In genomic region chr5:160009591-160009989, GRCh38 we compare ENCODE assay signal across 8 cellular contexts. TPM values are rescaled to one million over a fixed set of nuclear protein-coding genes. Genes with fewer than 3 reads are reported as not detected.
DNase-seq lines count a peak whose midpoint lies in the region; ATAC-seq and TF ChIP-seq lines count a peak whose summit lies in the region.

No MANE protein-coding gene starts in this region.

- peaks cover 7 to 34% of the 10 kb centered on the region in 2 donors for H3K36me3 Mint-ChIP-seq in CD4-positive, alpha-beta memory T cell
- peaks cover 7% of the 10 kb centered on the region for H3K36me3 Mint-ChIP-seq in activated naive CD8-positive, alpha-beta T cell

- POLR2A ChIA-PET in CD4-positive, alpha-beta memory T cell (lab: Charles Lee; ENCODE audit: partially characterized antibody): interaction anchor here (1.1 to 2.0 kb wide), 9 partner anchors 12 to 853 kb away, joined by 3 to 21 read pairs (median 6); partner anchors contain the start of genes PWWP2A, SLU7 and UBLCP1

- peak overlapping the region; percentile 76 for H3K27ac ChIP-seq in CD4-positive, alpha-beta memory T cell (ENCODE audit: low read depth, low read length)
- H3K27ac ChIP-seq in tibial artery: peak overlapping the region; percentile 81 to 86

- ATAC-seq in HG02981 (IDR thresholded peaks at IDR 0.05; ENCODE audit: unreplicated experiment): peak; percentile 14
- ATAC-seq in left colon: peak; percentile 3
- ATAC-seq in HG03457 (IDR thresholded peaks at IDR 0.05; ENCODE audit: unreplicated experiment): no peak

- H3K27ac Mint-ChIP-seq in CD4-positive, alpha-beta memory T cell: peak overlapping the region; percentile 84 to 99 (median 97)
- peak overlapping the region; percentile 96 for H3K27ac Mint-ChIP-seq in activated naive CD8-positive, alpha-beta T cell

- H3K4me1 Mint-ChIP-seq in CD4-positive, alpha-beta memory T cell: peaks cover 24 to 35% (median 29%) of the 10 kb centered on the region in 4 donors
- peaks cover 30% of the 10 kb centered on the region for H3K4me1 Mint-ChIP-seq in activated naive CD8-positive, alpha-beta T cell (ENCODE audit: low read depth)

- no peaks in the 10 kb centered on the region for H3K27me3 ChIP-seq in CD4-positive, alpha-beta memory T cell (ENCODE audit: insufficient read depth, low read length)
- no peaks in the 10 kb centered on the region for H3K27me3 ChIP-seq in tibial artery

- H3K9me3 ChIP-seq in CD4-positive, alpha-beta memory T cell (ENCODE audit: control insufficient read depth in 1 of 2, low read length in 2 of 2): no peaks in the 10 kb centered on the region
- no peaks in the 10 kb centered on the region for H3K9me3 ChIP-seq in tibial artery

- TF ChIP-seq CTCF in tibial artery (IDR thresholded peaks at IDR 0.05): no peak

- CTCF ChIA-PET in CD4-positive, alpha-beta memory T cell (lab: Charles Lee; ENCODE audit: partially characterized antibody): interaction anchor here (0.9 to 4.3 kb wide), 5 partner anchors 9 to 109 kb away, joined by 3 to 48 read pairs (median 3); no protein-coding TSS in a partner anchor

- intact Hi-C loops in CD4-positive, alpha-beta memory T cell (cut with micrococcal nuclease): loop anchor here (1.0 to 10.0 kb wide), 5 partner anchors 12 to 745 kb away; partner anchors contain the start of genes PWWP2A, SLU7 and UBLCP1
- intact Hi-C loops in left colon (cut with DNase I, micrococcal nuclease) (no loop called here), tibial artery (cut with DNase I; ENCODE audit: low total_unique reads) (no loop called here)

- peak overlapping the region; percentile 85 to 96 for H3K4me3 ChIP-seq in CD4-positive, alpha-beta memory T cell (ENCODE audit: low read length in 2 of 2)
- peak overlapping the region; percentile 66 to 87 for H3K4me3 ChIP-seq in tibial artery

- H3K4me1 ChIP-seq in CD4-positive, alpha-beta memory T cell (ENCODE audit: insufficient read depth, low read length): peaks cover 30% of the 10 kb centered on the region
- H3K4me1 ChIP-seq in tibial artery: peaks cover 0 to 25% (median 17%) of the 10 kb centered on the region in 4 donors

- no peaks in the 10 kb centered on the region for H3K27me3 Mint-ChIP-seq in CD4-positive, alpha-beta memory T cell
- H3K27me3 Mint-ChIP-seq in activated naive CD8-positive, alpha-beta T cell: no peaks in the 10 kb centered on the region

- H3K36me3 ChIP-seq in CD4-positive, alpha-beta memory T cell (ENCODE audit: insufficient read depth, low read length): peaks cover 13% of the 10 kb centered on the region
- peaks cover 3 to 34% (median 14%) of the 10 kb centered on the region in 3 donors for H3K36me3 ChIP-seq in tibial artery

- H3K4me3 Mint-ChIP-seq in CD4-positive, alpha-beta memory T cell: peak overlapping the region; percentile 94 to 100 (median 96)
- H3K4me3 Mint-ChIP-seq in activated naive CD8-positive, alpha-beta T cell: peak overlapping the region; percentile 98

- peaks cover 0 to 2% (median 0%) of the 10 kb centered on the region in 8 donors for H3K9me3 Mint-ChIP-seq in CD4-positive, alpha-beta memory T cell
- no peaks in the 10 kb centered on the region for H3K9me3 Mint-ChIP-seq in activated naive CD8-positive, alpha-beta T cell (ENCODE audit: low read depth)

- no peak for DNase-seq in CD4-positive, alpha-beta memory T cell
- no peak for DNase-seq in left colon
- DNase-seq in tibial artery: no peak
- DNase-seq in COLO829 (ENCODE audit: low spot score): no peak
- DNase-seq in SHP77 (lab: John Stamatoyannopoulos, UW): no peak

RNA-seq across cellular contexts. Expression of gene TTC1, which starts 0.7 kb away (rescaled TPM):
- total RNA-seq in CD4-positive, alpha-beta memory T cell: 10 to 100 TPM; 47.5 to 47.9 TPM
- polyA plus RNA-seq in CD4-positive, alpha-beta memory T cell: 100 to 1,000 TPM in 1 of 2 donors, 10 to 100 TPM in 1; 95.4 to 147 TPM
- 10 to 100 TPM; 40.2 to 41.7 TPM for total RNA-seq in left colon
